In the genomic region with DNA sequence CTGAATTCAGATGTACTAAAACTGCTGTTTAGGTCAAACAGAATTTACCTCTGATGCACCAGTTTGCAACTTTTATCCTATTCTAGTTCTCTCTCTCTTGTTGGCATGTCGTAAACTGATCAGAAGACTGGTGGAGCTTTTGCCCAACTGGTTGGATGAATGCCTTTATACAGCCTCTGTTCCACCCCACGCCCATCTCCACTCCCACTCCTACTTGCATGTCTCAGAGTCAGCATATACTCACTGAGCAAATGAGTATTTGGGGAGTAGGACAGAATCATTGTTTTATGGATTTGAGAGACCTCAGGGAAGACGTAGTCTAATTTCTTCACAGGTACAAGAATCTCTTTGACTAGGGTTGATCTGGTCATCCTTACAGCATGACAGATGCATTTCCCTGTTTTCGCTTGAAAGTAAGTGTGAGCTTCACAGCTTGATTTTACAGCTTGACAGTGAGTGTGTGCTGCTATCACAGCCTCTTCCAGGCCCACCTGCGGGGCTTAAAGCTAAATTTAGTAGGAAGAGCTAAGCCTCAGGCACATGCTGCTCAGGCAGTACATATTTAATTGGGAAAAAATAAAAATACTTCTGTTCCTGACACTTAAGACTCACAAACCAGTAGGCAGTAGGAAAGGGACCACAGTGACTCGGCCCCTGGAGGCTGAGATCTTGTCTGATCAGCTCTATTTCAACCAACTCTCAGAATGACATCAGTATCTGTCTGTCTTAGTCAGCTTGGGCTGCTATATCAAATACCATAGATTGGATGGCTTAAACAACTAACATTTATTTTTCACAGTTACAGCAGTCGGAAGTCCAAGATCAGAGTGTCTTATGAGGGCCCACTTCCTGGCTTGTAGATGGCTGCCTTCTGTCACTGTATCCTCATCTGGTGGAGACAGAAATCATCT, we compare ENCODE assay signal across 13 cellular contexts. TPM values are rescaled to one million over a fixed set of nuclear protein-coding genes. Genes with fewer than 3 reads are reported as not detected.
DNase-seq lines count a peak whose midpoint lies in the region; ATAC-seq and TF ChIP-seq lines count a peak whose summit lies in the region.
"Had no signal": no experiment of that assay in that cellular context is flagged by ENCODE, and none has a peak within 500 bp of the region (broad histone marks: within the 10 kb centered on the region; RNA-seq: fewer than 3 reads in every experiment).

No MANE protein-coding gene starts in this region.

- intact Hi-C loops in OCI-LY7 (cut with micrococcal nuclease; ENCODE audit: unreplicated experiment): no loop called here

- no peak overlapping the region for H3K4me2 ChIP-seq in OCI-LY7 (ENCODE audit: low read length)
- H3K4me2 ChIP-seq in skeletal muscle satellite cell (ENCODE audit: low read length): peak overlapping the region; percentile 67

- POLR2A ChIA-PET in OCI-LY7 (lab: Charles Lee): interaction anchor here (0.6 to 1.3 kb wide), 6 partner anchors 38 to 123 kb away, joined by 3 to 8 read pairs (median 4); no protein-coding TSS in a partner anchor

- H3K4me3 ChIP-seq in OCI-LY7 (ENCODE audit: low read depth, low read length, poor library complexity, severe bottlenecking) (no peak overlapping the region), skeletal muscle satellite cell (ENCODE audit: low read length) (no peak overlapping the region)
- H3K4me3 ChIP-seq: skin epidermis had no signal

- no peaks in the 10 kb centered on the region for H3K36me3 ChIP-seq in OCI-LY7 (ENCODE audit: insufficient read depth, low read length)
- H3K36me3 ChIP-seq in skeletal muscle satellite cell (ENCODE audit: insufficient read depth, low read length): no peaks in the 10 kb centered on the region

- H3K36me3 Mint-ChIP-seq in activated naive CD4-positive, alpha-beta T cell treated with anti-CD3 and anti-CD28 coated beads, Interleukin-2, amount 50 U/mL, for 72 hours: no peaks in the 10 kb centered on the region
- no peaks in the 10 kb centered on the region for H3K36me3 Mint-ChIP-seq in activated naive CD4-positive, alpha-beta T cell treated with anti-CD3 and anti-CD28 coated beads, Interleukin-2, amount 10 ng/mL, durations not matched to agents 7 days and 5 days
- H3K36me3 Mint-ChIP-seq: naive B cell had no signal

- no peak overlapping the region for H3K4me3 Mint-ChIP-seq in activated naive CD4-positive, alpha-beta T cell treated with anti-CD3 and anti-CD28 coated beads, Interleukin-2, amount 10 ng/mL, durations not matched to agents 7 days and 5 days
- H3K4me3 Mint-ChIP-seq: naive B cell; T-helper 1 cell treated with Interleukin-12 subunit alpha and Interleukin-12 subunit beta and Interleukin-4 antibody, amounts not matched to agents 30 μg/mL and 1 μg/mL, for 36 hours had no signal

- CTCF ChIA-PET in activated naive CD4-positive, alpha-beta T cell treated with anti-CD3 and anti-CD28 coated beads, Interleukin-2, amount 10 ng/mL, durations not matched to agents 7 days and 5 days (lab: Charles Lee): interaction anchor here (0.5 to 1.6 kb wide), 3 partner anchors 9 to 172 kb away, joined by 3 to 6 read pairs (median 4); no protein-coding TSS in a partner anchor
- CTCF ChIA-PET in OCI-LY7 (lab: Charles Lee; ENCODE audit: unreplicated experiment): no interaction called here

- H3K27ac ChIP-seq in OCI-LY7 (ENCODE audit: low read depth, low read length, poor library complexity, severe bottlenecking): no peak overlapping the region

- ATAC-seq in activated naive CD4-positive, alpha-beta T cell treated with anti-CD3 and anti-CD28 coated beads, Interleukin-2, amount 50 U/mL, for 72 hours: peak; percentile 70 to 84
- ATAC-seq in GM19452 (IDR thresholded peaks at IDR 0.05; ENCODE audit: unreplicated experiment): no peak
- ATAC-seq in HG02884 (IDR thresholded peaks at IDR 0.05; ENCODE audit: unreplicated experiment): no peak

- H3K27ac Mint-ChIP-seq in activated naive CD4-positive, alpha-beta T cell treated with anti-CD3 and anti-CD28 coated beads, Interleukin-2, amount 50 U/mL, for 72 hours: peak overlapping the region; percentile 33 to 63
- no peak overlapping the region for H3K27ac Mint-ChIP-seq in activated naive CD4-positive, alpha-beta T cell treated with anti-CD3 and anti-CD28 coated beads, Interleukin-2, amount 10 ng/mL, durations not matched to agents 7 days and 5 days
- H3K27ac Mint-ChIP-seq: naive B cell had no signal

- H4K20me1 ChIP-seq in OCI-LY7 (ENCODE audit: insufficient read depth, low read length): no peaks in the 10 kb centered on the region

- peaks cover 16% of the 10 kb centered on the region for H3K4me1 Mint-ChIP-seq in activated naive CD4-positive, alpha-beta T cell treated with anti-CD3 and anti-CD28 coated beads, Interleukin-2, amount 10 ng/mL, durations not matched to agents 7 days and 5 days

- no peak for DNase-seq in activated naive CD4-positive, alpha-beta T cell treated with anti-CD3 and anti-CD28 coated beads, Interleukin-2, amount 50 U/mL, for 72 hours (ENCODE audit: low spot score in 2 of 2)
- no peak for DNase-seq in activated naive CD4-positive, alpha-beta T cell treated with anti-CD3 and anti-CD28 coated beads, Interleukin-2, amount 10 ng/mL, durations not matched to agents 7 days and 5 days
- DNase-seq in OCI-LY7 (ENCODE audit: low spot score): no peak
- DNase-seq in cerebellar nuclear complex (lab: John Stamatoyannopoulos, UW): peak; percentile 51 to 74
- no peak for DNase-seq in NCI-H187 treated with DMSO at 0.1 percent for 48 hours (lab: John Stamatoyannopoulos, UW)
- DNase-seq: activated CD8-positive, alpha-beta memory T cell treated with anti-CD3 and anti-CD28 coated beads, Interleukin-2, amount 50 U/mL, for 48 hours; central memory CD4-positive, alpha-beta T cell; naive B cell had no signal

- peaks cover 25% of the 10 kb centered on the region for H3K27me3 Mint-ChIP-seq in activated naive CD4-positive, alpha-beta T cell treated with anti-CD3 and anti-CD28 coated beads, Interleukin-2, amount 10 ng/mL, durations not matched to agents 7 days and 5 days

- no peaks in the 10 kb centered on the region for H3K9me2 ChIP-seq in OCI-LY7 (ENCODE audit: insufficient read depth, low read length)

- peaks cover 15% of the 10 kb centered on the region for H3K4me1 ChIP-seq in OCI-LY7 (ENCODE audit: insufficient read depth, low read length, poor library complexity, severe bottlenecking)
- H3K4me1 ChIP-seq in skeletal muscle satellite cell (ENCODE audit: control insufficient read depth, insufficient read depth, low read length): peaks cover 16% of the 10 kb centered on the region

- no TSS peak for BruUV-seq in OCI-LY7 (replicated peaks; lab: Mats Ljungman, UMichigan)

- H3K27me3 ChIP-seq in skeletal muscle satellite cell (ENCODE audit: control insufficient read depth, insufficient read depth, low read length): peaks cover 19% of the 10 kb centered on the region

- H3K79me2 ChIP-seq in OCI-LY7 (ENCODE audit: insufficient read depth, low read depth, low read length): no peaks in the 10 kb centered on the region

- no peak for TF ChIP-seq CTCF in OCI-LY7 (conservative IDR thresholded peaks at IDR 0.05; ENCODE audit: low read length)

- H3K9me3 ChIP-seq in OCI-LY7 (ENCODE audit: low read length) (no peaks in the 10 kb centered on the region), skeletal muscle satellite cell (replicated peaks; ENCODE audit: low read length) (no peaks in the 10 kb centered on the region)

- no peaks in the 10 kb centered on the region for H3K9me3 Mint-ChIP-seq in activated naive CD4-positive, alpha-beta T cell treated with anti-CD3 and anti-CD28 coated beads, Interleukin-2, amount 50 U/mL, for 72 hours
- H3K9me3 Mint-ChIP-seq in activated naive CD4-positive, alpha-beta T cell treated with anti-CD3 and anti-CD28 coated beads, Interleukin-2, amount 10 ng/mL, durations not matched to agents 7 days and 5 days: no peaks in the 10 kb centered on the region
- H3K9me3 Mint-ChIP-seq: T-helper 1 cell treated with Interleukin-12 subunit alpha and Interleukin-12 subunit beta and Interleukin-4 antibody, amounts not matched to agents 30 μg/mL and 1 μg/mL, for 36 hours had no signal

- H3K9ac ChIP-seq in skeletal muscle satellite cell (ENCODE audit: low read depth, low read length): no peak overlapping the region

- peak overlapping the region; percentile 70; the same call in 1 of the 2 replicates for H2AFZ ChIP-seq in OCI-LY7 (ENCODE audit: low read length)

RNA-seq across cellular contexts. Expression of a gene that starts 8.6 kb away (rescaled TPM):
- under 1 TPM; 0.10 to 0.25 TPM for total RNA-seq in activated naive CD4-positive, alpha-beta T cell treated with anti-CD3 and anti-CD28 coated beads, Interleukin-2, amount 50 U/mL, for 72 hours
- total RNA-seq in OCI-LY7 (2014; rRNA removed; shearing (Covaris generic)): not detected in 2 replicates
- total RNA-seq in OCI-LY7 (2022): 0.17 TPM in 1 of 2 replicates, not detected in the other
- under 0.01 and 0.25 TPM in 2 replicates for total RNA-seq in skeletal muscle satellite cell (2012; rRNA removed)

RNA-seq across cellular contexts. Expression of a gene that starts 30.4 kb away (rescaled TPM):
- total RNA-seq in activated naive CD4-positive, alpha-beta T cell treated with anti-CD3 and anti-CD28 coated beads, Interleukin-2, amount 50 U/mL, for 72 hours: 10 to 100 TPM; 16.1 to 19.8 TPM
- total RNA-seq in OCI-LY7 (2014; rRNA removed; shearing (Covaris generic)): 22.5 and 26.4 TPM in 2 replicates
- total RNA-seq in OCI-LY7 (2022): 25.6 and 29.5 TPM in 2 replicates
- 17.9 and 23.6 TPM in 2 replicates for total RNA-seq in skeletal muscle satellite cell (2012; rRNA removed)

RNA-seq across cellular contexts. Expression of a gene that starts 30.6 kb away (rescaled TPM):
- total RNA-seq in activated naive CD4-positive, alpha-beta T cell treated with anti-CD3 and anti-CD28 coated beads, Interleukin-2, amount 50 U/mL, for 72 hours: 10 to 100 TPM; 38.8 to 62.9 TPM
- total RNA-seq in OCI-LY7 (2014; rRNA removed; shearing (Covaris generic)): 43.7 and 46.3 TPM in 2 replicates
- 58.2 and 59.4 TPM in 2 replicates for total RNA-seq in OCI-LY7 (2022)
- 10.9 and 11.4 TPM in 2 replicates for total RNA-seq in skeletal muscle satellite cell (2012; rRNA removed)

Comparison
In these comparisons a context has a peak if more than half of its experiments do, and no peak if none do; other contexts are left out.
1. ATAC-seq: peak in activated naive CD4-positive, alpha-beta T cell treated with anti-CD3 and anti-CD28 coated beads, Interleukin-2, amount 50 U/mL, for 72 hours (2 of 2); none in GM19452 (single experiment) and HG02884 (single experiment).
2. DNase-seq: peak in cerebellar nuclear complex (2 of 2); none in activated naive CD4-positive, alpha-beta T cell treated with anti-CD3 and anti-CD28 coated beads, Interleukin-2, amount 50 U/mL, for 72 hours (0 of 2), activated naive CD4-positive, alpha-beta T cell treated with anti-CD3 and anti-CD28 coated beads, Interleukin-2, amount 10 ng/mL, durations not matched to agents 7 days and 5 days (single experiment), OCI-LY7 (single experiment) and NCI-H187 treated with DMSO at 0.1 percent for 48 hours (single experiment).